29 cellular contexts compared by ENCODE assay signal in the genomic region with DNA sequence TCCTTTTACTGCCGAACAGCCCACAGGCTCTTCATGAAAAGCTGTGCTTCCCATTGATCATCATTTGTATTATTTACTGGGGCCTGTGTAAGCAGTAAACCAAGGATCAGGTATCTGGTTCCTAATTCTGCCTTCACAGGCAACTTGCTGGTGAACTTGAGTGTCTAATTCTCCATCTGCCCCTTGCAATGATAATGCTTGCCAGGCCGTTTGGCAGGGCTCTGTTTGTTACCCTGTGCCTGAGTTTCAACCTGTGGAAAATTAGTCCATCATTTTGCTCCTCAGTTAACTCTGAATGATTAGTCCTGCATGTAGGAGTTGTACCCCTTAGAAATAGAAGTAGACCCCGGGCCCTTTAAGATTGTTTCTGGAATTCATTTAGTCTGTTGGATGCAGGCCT.
"Had no signal": no experiment of that assay in that cellular context is flagged by ENCODE, and none has a peak within 500 bp of the region (broad histone marks: within the 10 kb centered on the region; RNA-seq: fewer than 3 reads in every experiment).

No MANE protein-coding gene starts in this region.

- H3K36me3 ChIP-seq: left lung, lower lobe of right lung, neural progenitor cell, neutrophil, ovary, right atrium auricular region, right lobe of liver, suprapubic skin, thoracic aorta, tibial artery, upper lobe of right lung, uterus had no signal

- H3K4me3 ChIP-seq: left lung, lower lobe of right lung, neural progenitor cell, ovary, right atrium auricular region, right lobe of liver, smooth muscle cell, suprapubic skin, thoracic aorta, tibial artery, upper lobe of right lung, uterus had no signal

- FAIRE-seq: islet of Langerhans, kidney had no signal

- ATAC-seq: left colon; left lung; lower lobe of right lung; naive thymus-derived CD8-positive, alpha-beta T cell; right lobe of liver; stimulated activated effector memory CD8-positive, alpha-beta T cell treated with anti-CD3 and anti-CD28 coated beads, Interleukin-12 subunit alpha, Interleukin-12 subunit beta, amount 100 ng/mL, for 72 hours; upper lobe of right lung had no signal

- DNase-seq: hypothalamus; immature natural killer cell; kidney; left colon; left lung; lower lobe of right lung; mammary epithelial cell; mesenchymal stem cell; naive thymus-derived CD8-positive, alpha-beta T cell; occipital lobe; ovary; right lobe of liver; stimulated activated CD4-positive, alpha-beta T cell treated with anti-CD3 and anti-CD28 coated beads, Interleukin-4, amount 100 ng/mL, for 24 hours; stimulated activated naive CD4-positive, alpha-beta T cell; tibial artery; trophoblast cell; upper lobe of right lung; uterus had no signal

- H3K27ac Mint-ChIP-seq: immature natural killer cell; naive thymus-derived CD8-positive, alpha-beta T cell; nephron; neural progenitor cell; progenitor cell of endocrine pancreas; stimulated activated effector memory CD8-positive, alpha-beta T cell treated with anti-CD3 and anti-CD28 coated beads, Interleukin-12 subunit alpha, Interleukin-12 subunit beta, amount 100 ng/mL, for 72 hours; stimulated activated naive CD8-positive, alpha-beta T cell treated with anti-CD3 and anti-CD28 coated beads, Interleukin-15, Interleukin-2, amounts not matched to agents 100 ng/mL and 50 ng/mL, for 24 hours had no signal

- H3K27me3 ChIP-seq: left lung, neural progenitor cell, neutrophil, ovary, right atrium auricular region, right lobe of liver, suprapubic skin, tibial artery, upper lobe of right lung, uterus had no signal

- H3K4me3 Mint-ChIP-seq: immature natural killer cell; naive thymus-derived CD8-positive, alpha-beta T cell; nephron; neural progenitor cell; stimulated activated effector memory CD8-positive, alpha-beta T cell treated with anti-CD3 and anti-CD28 coated beads, Interleukin-12 subunit alpha, Interleukin-12 subunit beta, amount 100 ng/mL, for 72 hours; stimulated activated naive CD8-positive, alpha-beta T cell treated with anti-CD3 and anti-CD28 coated beads, Interleukin-15, Interleukin-2, amounts not matched to agents 100 ng/mL and 50 ng/mL, for 24 hours had no signal

- H3K27me3 Mint-ChIP-seq: stimulated activated naive CD8-positive, alpha-beta T cell treated with anti-CD3 and anti-CD28 coated beads, Interleukin-15, Interleukin-2, amounts not matched to agents 100 ng/mL and 50 ng/mL, for 24 hours had no signal

- H3K4me1 Mint-ChIP-seq: immature natural killer cell; naive thymus-derived CD8-positive, alpha-beta T cell; nephron; neural progenitor cell; stimulated activated effector memory CD8-positive, alpha-beta T cell treated with anti-CD3 and anti-CD28 coated beads, Interleukin-12 subunit alpha, Interleukin-12 subunit beta, amount 100 ng/mL, for 72 hours had no signal

- H3K36me3 Mint-ChIP-seq: immature natural killer cell; neural progenitor cell; stimulated activated effector memory CD8-positive, alpha-beta T cell treated with anti-CD3 and anti-CD28 coated beads, Interleukin-12 subunit alpha, Interleukin-12 subunit beta, amount 100 ng/mL, for 72 hours had no signal
